ENCODE assay signal across 13 cellular contexts in genomic region chr6:35050291-35050987, GRCh38.
DNase-seq lines count a peak whose midpoint lies in the region; ATAC-seq and TF ChIP-seq lines count a peak whose summit lies in the region.
"Had no signal": no experiment of that assay in that cellular context is flagged by ENCODE, and none has a peak within 500 bp of the region (broad histone marks: within the 10 kb centered on the region; RNA-seq: fewer than 3 reads in every experiment).

No MANE protein-coding gene starts in this region.

- intact Hi-C loops in adrenal gland (cut with DNase I), result no loop called here

- 57 to 70% (median 64%) methylated on average over 6 to 8 of the region's 8 CpGs for WGBS in adrenal gland, 4 donors

- H3K4me3 ChIP-seq in adrenal gland (no peak overlapping the region), thoracic aorta (no peak overlapping the region)

- H3K27ac ChIP-seq in adrenal gland, result peak overlapping the region in 4 of 5 donors; percentile 26 to 96 (median 70)
- H3K27ac ChIP-seq in thoracic aorta, result peak overlapping the region; percentile 88 to 90

- peaks cover 51 to 78% of the 10 kb centered on the region in 2 donors for H3K4me1 ChIP-seq in adrenal gland (replicated peaks in 1 of 2)
- peaks cover 81 to 98% of the 10 kb centered on the region in 2 donors for H3K4me1 ChIP-seq in thoracic aorta (ENCODE audit: control insufficient read depth in 1 of 2, low read depth in 2 of 2)

- peaks cover 0 to 24% of the 10 kb centered on the region in 2 donors for H3K36me3 ChIP-seq in adrenal gland (replicated peaks in 1 of 2)
- H3K36me3 ChIP-seq in thoracic aorta, result no peaks in the 10 kb centered on the region

- no peak for TF ChIP-seq POLR2A in adrenal gland (IDR thresholded peaks at IDR 0.05)

- TF ChIP-seq CTCF in adrenal gland (IDR thresholded peaks at IDR 0.05) (no peak), thoracic aorta (IDR thresholded peaks at IDR 0.05) (no peak)

- H3K9me3 ChIP-seq in adrenal gland (replicated peaks in 1 of 3) (no peaks in the 10 kb centered on the region), thoracic aorta (no peaks in the 10 kb centered on the region)

- ATAC-seq in thoracic aorta (ENCODE audit: insufficient number of reproducible peaks, low FRiP score, low read depth) (no peak), GM21423 (IDR thresholded peaks at IDR 0.05; ENCODE audit: unreplicated experiment) (no peak)

- H3K27me3 ChIP-seq in adrenal gland (no peaks in the 10 kb centered on the region), thoracic aorta (replicated peaks; ENCODE audit: insufficient read depth) (no peaks in the 10 kb centered on the region)

- DNase-seq in NCI-H2029 treated with DMSO at 0.1 percent for 48 hours (lab: John Stamatoyannopoulos, UW) (peak; percentile 87), NCI-H2029 (lab: John Stamatoyannopoulos, UW) (no peak), adrenal gland (no peak), medulla oblongata (ENCODE audit: extremely low spot score) (peak; percentile 33), thoracic aorta (ENCODE audit: low spot score) (no peak), GM19240 (ENCODE audit: insufficient read length, low spot score) (no peak), middle frontal gyrus (ENCODE audit: extremely low spot score, low spot score) (no peak)
- DNase-seq: activated CD8-positive, alpha-beta memory T cell treated with anti-CD3 and anti-CD28 coated beads for 24 hours; activated naive CD8-positive, alpha-beta T cell treated with anti-CD3 and anti-CD28 coated beads, Interleukin-2, amount 10 ng/mL, durations not matched to agents 7 days and 5 days; effector memory CD4-positive, alpha-beta T cell; NCI-H1417 treated with DMSO at 0.1 percent for 48 hours; stimulated activated CD8-positive, alpha-beta memory T cell treated with anti-CD3 and anti-CD28 coated beads, Interleukin-4, amount 100 ng/mL, for 48 hours had no signal

Comparison
In these comparisons a context has a peak if more than half of its experiments do, and no peak if none do; other contexts are left out.
1. DNase-seq: peak in NCI-H2029 treated with DMSO at 0.1 percent for 48 hours (single experiment) and medulla oblongata (single experiment); none in NCI-H2029 (single experiment), adrenal gland (0 of 7), thoracic aorta (single experiment), GM19240 (single experiment) and middle frontal gyrus (single experiment).